ENCODE assay signal across 9 cellular contexts in the genomic region with DNA sequence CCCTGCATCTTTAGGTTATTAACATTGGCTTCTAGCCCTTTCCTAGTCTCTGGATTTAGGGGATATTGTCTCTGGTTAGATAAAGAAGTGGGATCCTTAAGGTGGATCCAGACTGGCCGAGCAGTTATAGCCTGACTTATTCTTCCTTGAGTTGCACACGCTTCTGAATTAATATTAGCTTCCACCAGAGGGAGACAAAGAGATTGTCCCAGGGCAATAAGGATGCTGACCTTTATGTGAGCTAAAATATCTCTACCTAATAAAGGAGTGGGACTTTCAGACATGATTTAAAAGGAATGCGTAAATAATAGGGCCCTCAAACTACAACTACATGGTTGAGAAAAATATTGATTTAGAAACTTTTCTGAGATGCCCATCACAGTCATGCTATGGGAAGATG.
DNase-seq lines count a peak whose midpoint lies in the region; ATAC-seq and TF ChIP-seq lines count a peak whose summit lies in the region.
"Had no signal": no experiment of that assay in that cellular context is flagged by ENCODE, and none has a peak within 500 bp of the region (broad histone marks: within the 10 kb centered on the region; RNA-seq: fewer than 3 reads in every experiment).

No MANE protein-coding gene starts in this region.

- DNase-seq in NOMO-1 treated with DMSO at 0.1 percent for 48 hours (lab: John Stamatoyannopoulos, UW; ENCODE audit: unreplicated experiment) (peak; percentile 17), NOMO-1 treated with dmso at 0.1 percent for 144 hours (lab: John Stamatoyannopoulos, UW; ENCODE audit: unreplicated experiment) (no peak), NCI-H82 (lab: John Stamatoyannopoulos, UW) (peak; percentile 60), fibroblast of mammary gland (ENCODE audit: low read depth) (peak; percentile 10), T-helper 9 cell (no peak)
- DNase-seq in activated naive CD4-positive, alpha-beta T cell treated with anti-CD3 and anti-CD28 coated beads, Interleukin-2, amount 10 ng/mL, durations not matched to agents 7 days and 5 days: no peak
- DNase-seq in activated CD8-positive, alpha-beta memory T cell treated with anti-CD3 and anti-CD28 coated beads for 24 hours: no peak

- CTCF ChIA-PET in activated naive CD4-positive, alpha-beta T cell treated with anti-CD3 and anti-CD28 coated beads, Interleukin-2, amount 10 ng/mL, durations not matched to agents 7 days and 5 days (lab: Charles Lee): interaction anchor here (0.9 to 1.5 kb wide), 5 partner anchors 15 to 222 kb away, joined by 3 read pairs; no protein-coding TSS in a partner anchor

- H3K4me1 Mint-ChIP-seq in activated naive CD4-positive, alpha-beta T cell treated with anti-CD3 and anti-CD28 coated beads, Interleukin-2, amount 10 ng/mL, durations not matched to agents 7 days and 5 days: no peaks in the 10 kb centered on the region
- H3K4me1 Mint-ChIP-seq: CD4-positive, alpha-beta memory T cell had no signal

- H3K4me3 Mint-ChIP-seq in activated naive CD4-positive, alpha-beta T cell treated with anti-CD3 and anti-CD28 coated beads, Interleukin-2, amount 10 ng/mL, durations not matched to agents 7 days and 5 days: no peak overlapping the region
- H3K4me3 Mint-ChIP-seq: CD4-positive, alpha-beta memory T cell had no signal

- no peak overlapping the region for H3K27ac Mint-ChIP-seq in activated naive CD4-positive, alpha-beta T cell treated with anti-CD3 and anti-CD28 coated beads, Interleukin-2, amount 10 ng/mL, durations not matched to agents 7 days and 5 days
- H3K27ac Mint-ChIP-seq: CD4-positive, alpha-beta memory T cell had no signal

- ATAC-seq in HG02981 (IDR thresholded peaks at IDR 0.05; ENCODE audit: unreplicated experiment): peak; percentile 92

- no peak overlapping the region for H3K4me3 ChIP-seq in fibroblast of mammary gland (ENCODE audit: control insufficient read depth, low read depth, low read length)

- H3K27me3 Mint-ChIP-seq in activated naive CD4-positive, alpha-beta T cell treated with anti-CD3 and anti-CD28 coated beads, Interleukin-2, amount 10 ng/mL, durations not matched to agents 7 days and 5 days: no peaks in the 10 kb centered on the region
- H3K27me3 Mint-ChIP-seq: CD4-positive, alpha-beta memory T cell had no signal

- no peaks in the 10 kb centered on the region for H3K36me3 Mint-ChIP-seq in activated naive CD4-positive, alpha-beta T cell treated with anti-CD3 and anti-CD28 coated beads, Interleukin-2, amount 10 ng/mL, durations not matched to agents 7 days and 5 days
- H3K36me3 Mint-ChIP-seq: CD4-positive, alpha-beta memory T cell had no signal

- peak; percentile 28 for TF ChIP-seq CTCF in fibroblast of mammary gland (conservative IDR thresholded peaks at IDR 0.05; ENCODE audit: control insufficient read depth, insufficient read depth, low read depth, low read length)

- peaks cover 2% of the 10 kb centered on the region for H3K9me3 Mint-ChIP-seq in activated naive CD4-positive, alpha-beta T cell treated with anti-CD3 and anti-CD28 coated beads, Interleukin-2, amount 10 ng/mL, durations not matched to agents 7 days and 5 days

Comparison
In these comparisons a context has a peak if more than half of its experiments do, and no peak if none do; other contexts are left out.
1. DNase-seq: peak in NOMO-1 treated with DMSO at 0.1 percent for 48 hours (single experiment), NCI-H82 (single experiment) and fibroblast of mammary gland (single experiment); none in NOMO-1 treated with dmso at 0.1 percent for 144 hours (single experiment), T-helper 9 cell (single experiment), activated naive CD4-positive, alpha-beta T cell treated with anti-CD3 and anti-CD28 coated beads, Interleukin-2, amount 10 ng/mL, durations not matched to agents 7 days and 5 days (single experiment) and activated CD8-positive, alpha-beta memory T cell treated with anti-CD3 and anti-CD28 coated beads for 24 hours (single experiment).